ENCODE assay signal across 2 cellular contexts in genomic region chr19:7739211-7739752, GRCh38.
TF ChIP-seq lines count a peak whose summit lies in the region.

No MANE protein-coding gene starts in this region.

TF ChIP-seq in HepG2, 621 proteins besides CTCF, POLR2A, EP300 and RAD21:
- TF ChIP-seq MEIS2 (CRISPR knock-in tag; IDR thresholded peaks at IDR 0.05) (no peak), SETDB1 (CRISPR knock-in tag; IDR thresholded peaks at IDR 0.05; ENCODE audit: borderline replicate concordance) (no peak), THAP7 (CRISPR knock-in tag; IDR thresholded peaks at IDR 0.05) (no peak), HMGXB3 (CRISPR knock-in tag; IDR thresholded peaks at IDR 0.05; ENCODE audit: borderline replicate concordance) (no peak), SAP130 (CRISPR knock-in tag; IDR thresholded peaks at IDR 0.05; ENCODE audit: low read depth) (no peak), SIN3A (IDR thresholded peaks at IDR 0.05; ENCODE audit: borderline replicate concordance, low read depth, low read length) (no peak), ZZZ3 (CRISPR knock-in tag; IDR thresholded peaks at IDR 0.05; ENCODE audit: borderline replicate concordance) (no peak)

TF ChIP-seq in GM23338, 12 proteins besides CTCF, POLR2A, EP300 and RAD21:
- TF ChIP-seq ZNF114 (CRISPR knock-in tag; IDR thresholded peaks at IDR 0.05), result no peak
- TF ChIP-seq POLR2AphosphoS5 (IDR thresholded peaks at IDR 0.05; ENCODE audit: low read depth), result no peak
- no peak for TF ChIP-seq NANOG (IDR thresholded peaks at IDR 0.05; ENCODE audit: borderline replicate concordance)
- no peak for TF ChIP-seq STAT1 (IDR thresholded peaks at IDR 0.05; ENCODE audit: unreplicated experiment)
- TF ChIP-seq ZNF331 (CRISPR knock-in tag; IDR thresholded peaks at IDR 0.05; ENCODE audit: low read depth), result no peak
- no peak for TF ChIP-seq EZH2phosphoT487 (IDR thresholded peaks at IDR 0.05; ENCODE audit: unreplicated experiment)
- TF ChIP-seq JUNB (IDR thresholded peaks at IDR 0.05; ENCODE audit: unreplicated experiment), result no peak
- TF ChIP-seq EZH2 (IDR thresholded peaks at IDR 0.05; ENCODE audit: low read depth, unreplicated experiment), result no peak
- no peak for TF ChIP-seq CREB1 (CRISPR knock-in tag; IDR thresholded peaks at IDR 0.05; ENCODE audit: low read depth)
- TF ChIP-seq ETS1 (IDR thresholded peaks at IDR 0.05), result no peak
- TF ChIP-seq REST (IDR thresholded peaks at IDR 0.05; ENCODE audit: unreplicated experiment), result no peak
- TF ChIP-seq ZNF462 (CRISPR knock-in tag; IDR thresholded peaks at IDR 0.05), result no peak
